Comparison of ENCODE assay signal across 8 cellular contexts in genomic region chr1:27574871-27575831, GRCh38. TPM values are rescaled to one million over a fixed set of nuclear protein-coding genes. Genes with fewer than 3 reads are reported as not detected.
DNase-seq lines count a peak whose midpoint lies in the region; ATAC-seq and TF ChIP-seq lines count a peak whose summit lies in the region.

No MANE protein-coding gene starts in this region.

- no peak for ATAC-seq in HG02840 (IDR thresholded peaks at IDR 0.05; ENCODE audit: low FRiP score, unreplicated experiment)
- ATAC-seq in GM19455 (IDR thresholded peaks at IDR 0.05; ENCODE audit: unreplicated experiment): no peak

- H3K4ac ChIP-seq in neuronal stem cell (ENCODE audit: low read length): peak overlapping the region; percentile 37

- peak overlapping the region; percentile 4 for H2BK12ac ChIP-seq in neuronal stem cell (ENCODE audit: low read length)

- no peaks in the 10 kb centered on the region for H3K9me2 ChIP-seq in Karpas-422 (replicated peaks; ENCODE audit: insufficient read depth, low read length)

- peak overlapping the region; percentile 70 for H3K4me2 ChIP-seq in neuronal stem cell (ENCODE audit: insufficient read depth, low read length, poor library complexity, severe bottlenecking)
- H3K4me2 ChIP-seq in Karpas-422 (ENCODE audit: low read depth, low read length, poor library complexity, severe bottlenecking): no peak overlapping the region

- no peaks in the 10 kb centered on the region for H3K9me3 Mint-ChIP-seq in HFFc6

- peak overlapping the region; percentile 2 for H2BK120ac ChIP-seq in neuronal stem cell (ENCODE audit: low read depth, low read length)

- H4K91ac ChIP-seq in neuronal stem cell (ENCODE audit: low read depth, low read length, poor library complexity): peak overlapping the region; percentile 40

- H3K27me3 ChIP-seq in SJSA1 (replicated peaks) (no peaks in the 10 kb centered on the region), neuronal stem cell (ENCODE audit: control insufficient read depth in 3 of 3, insufficient read depth in 3 of 3, low read depth in 1 of 3, low read length in 3 of 3) (no peaks in the 10 kb centered on the region), Karpas-422 (ENCODE audit: low read length) (no peaks in the 10 kb centered on the region)

- H2BK15ac ChIP-seq in neuronal stem cell (ENCODE audit: low read length): peak overlapping the region; percentile 0

- peaks cover 15% of the 10 kb centered on the region for H3K4me1 ChIP-seq in SJSA1 (replicated peaks)
- peaks cover 52 to 66% of the 10 kb centered on the region in 2 donors for H3K4me1 ChIP-seq in neuronal stem cell (ENCODE audit: control insufficient read depth in 2 of 2, insufficient read depth in 1 of 2, low read depth in 1 of 2, low read length in 2 of 2)
- peaks cover 6% of the 10 kb centered on the region; the same call in 1 of the 2 replicates for H3K4me1 ChIP-seq in Karpas-422 (ENCODE audit: low read length)

- H3K36me3 ChIP-seq in SJSA1 (peaks cover 3% of the 10 kb centered on the region; the same call in 1 of the 2 replicates), neuronal stem cell (replicated peaks in 1 of 2; ENCODE audit: control insufficient read depth in 2 of 2, insufficient read depth in 2 of 2, low read length in 2 of 2) (no peaks in the 10 kb centered on the region), Karpas-422 (ENCODE audit: insufficient read depth, low read length) (no peaks in the 10 kb centered on the region)

- H3K27me3 Mint-ChIP-seq in HFFc6 (ENCODE audit: insufficient read depth): peaks cover 4% of the 10 kb centered on the region

- H3K9me3 ChIP-seq in SJSA1 (replicated peaks) (no peaks in the 10 kb centered on the region), neuronal stem cell (replicated peaks in 1 of 2; ENCODE audit: control insufficient read depth in 2 of 2, insufficient read depth in 1 of 2, low read depth in 1 of 2, low read length in 2 of 2) (no peaks in the 10 kb centered on the region), Karpas-422 (ENCODE audit: low read length) (no peaks in the 10 kb centered on the region)

- H3K27ac ChIP-seq in SJSA1 (peak overlapping the region; percentile 49; the same call in 1 of the 2 replicates), neuronal stem cell (replicated peaks; ENCODE audit: low read length) (peak overlapping the region; percentile 91), Karpas-422 (ENCODE audit: low read length) (no peak overlapping the region)

- DNase-seq in HFFc6: peak; percentile 79
- peak; percentile 44 to 72 for DNase-seq in SJSA1 (ENCODE audit: low read depth in 1 of 2, low spot score in 2 of 2)
- peak; percentile 86 for DNase-seq in fibroblast of villous mesenchyme (ENCODE audit: low read depth)
- peak; percentile 77 for DNase-seq in neuronal stem cell (ENCODE audit: low spot score)
- DNase-seq in inferior parietal cortex (ENCODE audit: extremely low spot score): no peak
- DNase-seq in Karpas-422: no peak

- H3K9ac ChIP-seq in neuronal stem cell (ENCODE audit: low read depth, low read length, poor library complexity) (peak overlapping the region; percentile 61), Karpas-422 (ENCODE audit: low read length) (no peak overlapping the region)

- no peaks in the 10 kb centered on the region for H3K79me2 ChIP-seq in Karpas-422 (ENCODE audit: low read length)

- H3K4me3 ChIP-seq in SJSA1 (peak overlapping the region; percentile 37), fibroblast of villous mesenchyme (ENCODE audit: low read depth, low read length) (peak overlapping the region; percentile 43), neuronal stem cell (ENCODE audit: low read length in 2 of 2) (peak overlapping the region in 1 of 2 donors; percentile 31), Karpas-422 (ENCODE audit: low read length) (no peak overlapping the region)

- H4K8ac ChIP-seq in neuronal stem cell (ENCODE audit: low read depth, low read length): no peak overlapping the region

- peaks cover 9% of the 10 kb centered on the region for H3K79me1 ChIP-seq in neuronal stem cell (ENCODE audit: low read depth, low read length)

- WGBS in neuronal stem cell (ENCODE audit: extremely low coverage in 2 of 2, insufficient read length in 2 of 2, insufficient replicate concordance in 1 of 2), 2 donors: no CpG with 5 or more reads among the region's 83 CpGs

- peak overlapping the region; percentile 89 for H3K18ac ChIP-seq in neuronal stem cell (ENCODE audit: low read length)

- peak overlapping the region; percentile 63 for H3K27ac Mint-ChIP-seq in HFFc6

- H2AFZ ChIP-seq in neuronal stem cell (ENCODE audit: low read length) (no peak overlapping the region), Karpas-422 (ENCODE audit: low read length) (no peak overlapping the region)

- peaks cover 30% of the 10 kb centered on the region; the same call in 1 of the 2 replicates for H4K20me1 ChIP-seq in Karpas-422 (ENCODE audit: insufficient read depth, low read depth, low read length)

- no peak overlapping the region for H3K14ac ChIP-seq in neuronal stem cell (ENCODE audit: low read length)

- peaks cover 65% of the 10 kb centered on the region for H3K4me1 Mint-ChIP-seq in HFFc6 (ENCODE audit: low read depth)

- H3K36me3 Mint-ChIP-seq in HFFc6 (ENCODE audit: low read depth): peaks cover 5% of the 10 kb centered on the region; the same call in 1 of the 2 replicates

- H2BK5ac ChIP-seq in neuronal stem cell (ENCODE audit: low read length): peak overlapping the region; percentile 67

- H2AK5ac ChIP-seq in neuronal stem cell (ENCODE audit: low read depth, low read length): peak overlapping the region; percentile 91

- H3K4me3 Mint-ChIP-seq in HFFc6: peak overlapping the region; percentile 62

- peak; percentile 63 for TF ChIP-seq CTCF in HFFc6 (IDR thresholded peaks at IDR 0.05)
- TF ChIP-seq CTCF in fibroblast of villous mesenchyme (IDR thresholded peaks at IDR 0.05; ENCODE audit: insufficient read depth, low read depth, low read length): peak; percentile 31

- no peak overlapping the region for H3K23ac ChIP-seq in neuronal stem cell (ENCODE audit: low read depth, low read length, poor library complexity)

RNA-seq across cellular contexts. Expression of gene AHDC1, which starts 28.8 kb away (rescaled TPM):
- 10 to 100 TPM; 30.7 to 53.2 (median 34.7) TPM for total RNA-seq in HFFc6 (2021; fragmentation: NEBNext Ultra II Directional; extraction: Animal tissue kit (Norgen Biotek cat#: 25700))
- 2.9 and 4.1 TPM in 2 replicates for total RNA-seq in SJSA1 (2014; rRNA removed; shearing (Covaris generic))
- 17.1 and 22.5 TPM in 2 replicates for total RNA-seq in fibroblast of villous mesenchyme
- polyA plus RNA-seq in neuronal stem cell (2013, experiment 1 of 2): 22.9 TPM
- polyA plus RNA-seq in neuronal stem cell (2013, experiment 2 of 2): 22.9 TPM
- 2.1 and 2.2 TPM in 2 replicates for total RNA-seq in Karpas-422 (2014; rRNA removed; shearing (Covaris generic); ENCODE audit: low replicate concordance)

RNA-seq across cellular contexts. Expression of gene FGR, which starts 59.8 kb away (rescaled TPM):
- total RNA-seq in HFFc6 (2021; fragmentation: NEBNext Ultra II Directional; extraction: Animal tissue kit (Norgen Biotek cat#: 25700)): not detected
- total RNA-seq in SJSA1 (2014; rRNA removed; shearing (Covaris generic)): not detected in 2 replicates
- not detected in 2 replicates for total RNA-seq in fibroblast of villous mesenchyme
- 0.03 TPM for polyA plus RNA-seq in neuronal stem cell (2013, experiment 1 of 2)
- polyA plus RNA-seq in neuronal stem cell (2013, experiment 2 of 2): 0.01 TPM
- 3.0 and 5.6 TPM in 2 replicates for total RNA-seq in Karpas-422 (2014; rRNA removed; shearing (Covaris generic); ENCODE audit: low replicate concordance)

Comparison
In these comparisons a context has a peak if more than half of its experiments do, and no peak if none do; other contexts are left out.
1. DNase-seq: peak in HFFc6 (single experiment), SJSA1 (2 of 2), fibroblast of villous mesenchyme (single experiment) and neuronal stem cell (single experiment); none in inferior parietal cortex (single experiment) and Karpas-422 (single experiment).